Comparison of ENCODE assay signal across 23 cellular contexts in the genomic region with DNA sequence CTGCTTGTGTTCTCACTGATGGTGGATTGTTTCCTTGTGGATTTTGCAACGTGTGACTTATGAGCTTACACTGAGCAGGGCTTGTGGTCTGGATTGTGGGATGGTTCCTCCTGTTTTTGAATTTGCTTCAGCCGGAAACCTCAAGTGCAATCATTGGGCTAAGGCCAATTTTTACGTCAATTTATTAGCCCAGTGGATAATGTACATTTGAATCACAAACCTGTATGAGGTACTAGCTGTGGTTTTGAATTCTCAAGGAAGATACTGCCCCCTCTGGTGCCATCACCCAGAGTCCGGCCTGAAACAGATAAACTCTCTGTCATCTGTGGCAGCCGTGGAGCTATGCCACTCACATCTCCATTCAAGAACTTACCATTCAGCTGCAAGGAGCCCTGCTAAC. TPM values are rescaled to one million over a fixed set of nuclear protein-coding genes. Genes with fewer than 3 reads are reported as not detected.
A peak's percentile ranks its signal among the peaks of the same experiment; 100 is the strongest.
DNase-seq lines count a peak whose midpoint lies in the region; ATAC-seq, FAIRE-seq and TF ChIP-seq lines count a peak whose summit lies in the region.
"Had no signal": no experiment of that assay in that cellular context is flagged by ENCODE, and none has a peak within 500 bp of the region (broad histone marks: within the 10 kb centered on the region; RNA-seq: fewer than 3 reads in every experiment).

No MANE protein-coding gene starts in this region.

- no peak overlapping the region for H3K9ac ChIP-seq in DND-41 (ENCODE audit: low read depth, low read length)

- FAIRE-seq in GM12892 (lab: Jason Lieb, UNC) = no peak
- FAIRE-seq: H1, kidney, TTC549 had no signal

- H3K4me2 ChIP-seq in DND-41 (ENCODE audit: insufficient read depth, low read length) = no peak overlapping the region

- H3K4me3 ChIP-seq in DND-41 (ENCODE audit: low read depth in 1 of 2, low read length in 2 of 2) (no peak overlapping the region), body of pancreas (no peak overlapping the region)
- H3K4me3 ChIP-seq: spleen, thoracic aorta had no signal

- H3K4me3 Mint-ChIP-seq in glutamatergic neuron (ENCODE audit: unreplicated experiment) = no peak overlapping the region
- H3K4me3 Mint-ChIP-seq: activated naive CD4-positive, alpha-beta T cell treated with anti-CD3 and anti-CD28 coated beads, Interleukin-2, amount 50 U/mL, for 24 hours; activated T-cell treated with anti-CD3 and anti-CD28 coated beads, Interleukin-2, amount 50 U/mL, for 24 hours; nephron progenitor cell had no signal

- no peaks in the 10 kb centered on the region for H3K79me2 ChIP-seq in DND-41 (ENCODE audit: insufficient read depth, low read length)

- no peaks in the 10 kb centered on the region for H3K4me1 ChIP-seq in DND-41 (ENCODE audit: insufficient read depth, low read length)
- no peaks in the 10 kb centered on the region for H3K4me1 ChIP-seq in body of pancreas
- H3K4me1 ChIP-seq: spleen had no signal

- H3K27ac ChIP-seq in DND-41 (ENCODE audit: low read length) = no peak overlapping the region
- H3K27ac ChIP-seq in epithelial cell of prostate = no peak overlapping the region
- no peak overlapping the region for H3K27ac ChIP-seq in body of pancreas
- H3K27ac ChIP-seq: spleen, thoracic aorta had no signal

- DNase-seq in DND-41 (no peak), KBM-7 (peak; percentile 44), SHP77 treated with DMSO at 0.1 percent for 48 hours (lab: John Stamatoyannopoulos, UW) (peak; percentile 39), epithelial cell of prostate (ENCODE audit: low read depth, low spot score) (peak; percentile 27), HK-2 (ENCODE audit: unreplicated experiment) (no peak), GM12892 (ENCODE audit: insufficient read length) (no peak), glutamatergic neuron (no peak), body of pancreas (no peak)
- DNase-seq: activated CD4-positive, alpha-beta T cell treated with anti-CD3 and anti-CD28 coated beads, Interleukin-2, amount 50 U/mL, for 48 hours; activated T-cell treated with anti-CD3 and anti-CD28 coated beads, Interleukin-2, amount 50 U/mL, for 24 hours; COR-L47; effector CD8-positive, alpha-beta T cell; hippocampal formation; kidney; mesenchymal stem cell; NCI-H187 treated with DMSO at 0.1 percent for 48 hours; NCI-H524; nephron progenitor cell; spleen had no signal

- in situ Hi-C loops in KBM-7 (cut with MboI; ENCODE audit: low pct_unique_long_range_greater_than_20kb, low sequenced_read_pairs) = no loop called here

- H3K27ac Mint-ChIP-seq in glutamatergic neuron (ENCODE audit: unreplicated experiment) = no peak overlapping the region
- H3K27ac Mint-ChIP-seq: activated naive CD4-positive, alpha-beta T cell treated with anti-CD3 and anti-CD28 coated beads, Interleukin-2, amount 50 U/mL, for 24 hours; activated T-cell treated with anti-CD3 and anti-CD28 coated beads, Interleukin-2, amount 50 U/mL, for 24 hours had no signal

- TF ChIP-seq CTCF in DND-41 (IDR thresholded peaks at IDR 0.05; ENCODE audit: borderline replicate concordance, extremely low read depth, low read length, poor library complexity, severe bottlenecking) (peak; percentile 21), glutamatergic neuron (IDR thresholded peaks at IDR 0.05; ENCODE audit: partially characterized antibody, unreplicated experiment) (no peak), body of pancreas (IDR thresholded peaks at IDR 0.05) (no peak)

- no peak overlapping the region for H2AFZ ChIP-seq in DND-41 (ENCODE audit: low read depth, low read length)

- no peaks in the 10 kb centered on the region for H3K4me1 Mint-ChIP-seq in glutamatergic neuron (ENCODE audit: low read depth, unreplicated experiment)
- H3K4me1 Mint-ChIP-seq: activated naive CD4-positive, alpha-beta T cell treated with anti-CD3 and anti-CD28 coated beads, Interleukin-2, amount 50 U/mL, for 24 hours; nephron progenitor cell had no signal

- intact Hi-C loops in body of pancreas (cut with DNase I) = no loop called here

- H3K27me3 Mint-ChIP-seq in glutamatergic neuron (ENCODE audit: unreplicated experiment) = peaks cover 5% of the 10 kb centered on the region

- no peaks in the 10 kb centered on the region for H4K20me1 ChIP-seq in DND-41 (ENCODE audit: insufficient read depth, low read length)

- H3K36me3 ChIP-seq in DND-41 (ENCODE audit: insufficient read depth, low read length) (peaks cover 20% of the 10 kb centered on the region), body of pancreas (replicated peaks in 1 of 2; ENCODE audit: insufficient read depth in 1 of 2, low read depth in 2 of 2) (no peaks in the 10 kb centered on the region)

- peaks cover 1% of the 10 kb centered on the region for H3K9me3 Mint-ChIP-seq in glutamatergic neuron (ENCODE audit: unreplicated experiment)
- H3K9me3 Mint-ChIP-seq: activated naive CD4-positive, alpha-beta T cell treated with anti-CD3 and anti-CD28 coated beads, Interleukin-2, amount 50 U/mL, for 24 hours; activated T-cell treated with anti-CD3 and anti-CD28 coated beads, Interleukin-2, amount 50 U/mL, for 24 hours had no signal

- no peaks in the 10 kb centered on the region for H3K27me3 ChIP-seq in DND-41 (ENCODE audit: insufficient read depth, low read length, poor library complexity)
- H3K27me3 ChIP-seq in body of pancreas = no peaks in the 10 kb centered on the region

- ATAC-seq in DND-41 (ENCODE audit: insufficient read depth, low read depth) = 0 out of 3 replicates have a peak, but pooled peaks have one; percentile 22
- no peak for ATAC-seq in body of pancreas

- H3K9me3 ChIP-seq in DND-41 (ENCODE audit: insufficient read depth, low read length, severe bottlenecking) = peaks cover 7% of the 10 kb centered on the region
- no peaks in the 10 kb centered on the region for H3K9me3 ChIP-seq in body of pancreas
- H3K9me3 ChIP-seq: thoracic aorta had no signal

- H3K36me3 Mint-ChIP-seq in glutamatergic neuron (ENCODE audit: unreplicated experiment) = peaks cover 17% of the 10 kb centered on the region

- WGBS in body of pancreas, 2 donors = 66 to 83% methylated on average over 5 of the region's 5 CpGs

- TF ChIP-seq POLR2A in GM12892 (IDR thresholded peaks at IDR 0.05; ENCODE audit: low read depth, low read length) = no peak
- TF ChIP-seq POLR2A in body of pancreas (IDR thresholded peaks at IDR 0.05) = no peak

RNA-seq across cellular contexts. Expression of gene ZNF777, which starts 7.3 kb away (rescaled TPM):
- 2.8 TPM for polyA plus RNA-seq in GM12892 (2012; ENCODE audit: missing spikeins)
- 18.0 TPM for total RNA-seq in glutamatergic neuron (ENCODE audit: unreplicated experiment)
- total RNA-seq in body of pancreas = 10 to 100 TPM in 1 of 2 donors, 1 to 10 TPM in 1; 8.3 to 10.5 TPM

RNA-seq across cellular contexts. Expression of gene ZNF746, which starts 29.4 kb away (rescaled TPM):
- polyA plus RNA-seq in GM12892 (2012; ENCODE audit: missing spikeins) = 4.7 TPM
- 22.8 TPM for total RNA-seq in glutamatergic neuron (ENCODE audit: unreplicated experiment)
- total RNA-seq in body of pancreas = 10 to 100 TPM; 14.8 to 36.9 TPM

Comparison
In these comparisons a context has a peak if more than half of its experiments do, and no peak if none do; other contexts are left out.
1. DNase-seq: peak in KBM-7 (single experiment), SHP77 treated with DMSO at 0.1 percent for 48 hours (single experiment) and epithelial cell of prostate (single experiment); none in DND-41 (single experiment), HK-2 (single experiment), GM12892 (single experiment), glutamatergic neuron (single experiment) and body of pancreas (0 of 4).